In the genomic region with DNA sequence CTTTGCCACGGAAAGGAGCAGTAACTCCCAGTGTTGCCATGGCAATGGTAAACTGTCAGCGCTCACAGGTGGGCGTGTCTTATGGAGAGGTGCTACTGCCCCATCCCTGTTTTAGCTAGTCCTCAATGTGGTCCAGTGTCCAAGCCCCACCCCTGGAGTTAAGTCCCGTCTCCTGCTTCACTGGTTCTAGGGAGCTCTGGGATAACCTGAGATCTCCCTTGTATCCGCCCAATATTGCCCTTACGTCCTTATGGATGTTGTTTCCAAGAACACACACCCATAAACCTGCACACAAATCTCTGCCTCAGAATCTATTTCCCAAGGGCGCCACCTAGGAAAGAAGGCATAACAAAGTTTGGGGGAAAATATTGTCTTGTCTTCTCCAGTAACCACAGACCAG, we compare ENCODE assay signal across 9 cellular contexts.
DNase-seq lines count a peak whose midpoint lies in the region; ATAC-seq and TF ChIP-seq lines count a peak whose summit lies in the region.
"Had no signal": no experiment of that assay in that cellular context is flagged by ENCODE, and none has a peak within 500 bp of the region (broad histone marks: within the 10 kb centered on the region; RNA-seq: fewer than 3 reads in every experiment).

No MANE protein-coding gene starts in this region.

- whole genome bisulfite sequencing in mammary epithelial cell (ENCODE audit: low coverage, missing lambda C conversion rate) = 87% methylated on average over 7 of the region's 7 CpGs

- no peak for TF ChIP-seq CTCF in MCF 10A (IDR thresholded peaks at IDR 0.05; ENCODE audit: unreplicated experiment)
- no peak for TF ChIP-seq CTCF in breast epithelium (IDR thresholded peaks at IDR 0.05)
- peak; percentile 4 to 37 for TF ChIP-seq CTCF in mammary epithelial cell (conservative IDR thresholded peaks at IDR 0.05 in 1 of 2, IDR thresholded peaks at IDR 0.05 in 1 of 2; ENCODE audit: extremely low read depth in 1 of 2, insufficient read depth in 1 of 2, low read depth in 1 of 2, low read length in 2 of 2)

- H3K4me1 ChIP-seq in breast epithelium (no peaks in the 10 kb centered on the region), mammary epithelial cell (ENCODE audit: insufficient read depth, low read length) (no peaks in the 10 kb centered on the region)

- no peak for TF ChIP-seq POLR2A in breast epithelium (IDR thresholded peaks at IDR 0.05)

- no peaks in the 10 kb centered on the region for H3K36me3 Mint-ChIP-seq in MCF 10A (ENCODE audit: insufficient read depth, unreplicated experiment)

- H3K36me3 ChIP-seq in breast epithelium (no peaks in the 10 kb centered on the region), mammary epithelial cell (ENCODE audit: insufficient read depth, low read length) (no peaks in the 10 kb centered on the region)

- BruUV-seq in MCF 10A (replicated peaks; lab: Mats Ljungman, UMichigan) (no TSS peak), mammary epithelial cell (replicated peaks; lab: Mats Ljungman, UMichigan) (no TSS peak)

- no peak overlapping the region for H2AFZ ChIP-seq in mammary epithelial cell (ENCODE audit: low read depth, low read length)

- no peak overlapping the region for H3K9ac ChIP-seq in mammary epithelial cell (ENCODE audit: insufficient read depth, low read length)

- no peaks in the 10 kb centered on the region for H3K79me2 ChIP-seq in mammary epithelial cell (ENCODE audit: insufficient read depth, low read length)

- no peaks in the 10 kb centered on the region for H4K20me1 ChIP-seq in mammary epithelial cell (ENCODE audit: insufficient read depth, low read length)

- dilution Hi-C loops in mammary epithelial cell (cut with HindIII; ENCODE audit: low sequenced_read_pairs) = no loop called here

- ATAC-seq in stimulated activated naive CD8-positive, alpha-beta T cell treated with anti-CD3 and anti-CD28 coated beads, Interleukin-15, amount 100 ng/mL, for 72 hours = no peak
- no peak for ATAC-seq in GM19395 (IDR thresholded peaks at IDR 0.05; ENCODE audit: unreplicated experiment)

- peaks cover 34% of the 10 kb centered on the region for H3K27me3 Mint-ChIP-seq in MCF 10A (ENCODE audit: insufficient read depth, unreplicated experiment)
- no peaks in the 10 kb centered on the region for H3K27me3 Mint-ChIP-seq in stimulated activated naive CD8-positive, alpha-beta T cell treated with anti-CD3 and anti-CD28 coated beads, Interleukin-15, amount 100 ng/mL, for 72 hours

- no peak overlapping the region for H3K4me3 ChIP-seq in breast epithelium
- no peak overlapping the region for H3K4me3 ChIP-seq in mammary epithelial cell (replicated peaks in 1 of 3; ENCODE audit: insufficient read depth in 1 of 3, low read depth in 2 of 3, low read length in 3 of 3)

- H3K27ac ChIP-seq in breast epithelium (no peak overlapping the region), mammary epithelial cell (ENCODE audit: insufficient read depth, low read depth, low read length) (no peak overlapping the region)

- no peaks in the 10 kb centered on the region for H3K27me3 ChIP-seq in breast epithelium
- no peaks in the 10 kb centered on the region for H3K27me3 ChIP-seq in mammary epithelial cell (ENCODE audit: insufficient read depth, low read length)

- H3K27ac Mint-ChIP-seq in MCF 10A (ENCODE audit: low read depth, unreplicated experiment) = no peak overlapping the region
- H3K27ac Mint-ChIP-seq in stimulated activated naive CD8-positive, alpha-beta T cell treated with anti-CD3 and anti-CD28 coated beads, Interleukin-15, amount 100 ng/mL, for 72 hours = peak overlapping the region in 1 of 2 donors; percentile 40

- H3K4me3 Mint-ChIP-seq in MCF 10A (ENCODE audit: unreplicated experiment) = no peak overlapping the region
- peak overlapping the region; percentile 24 to 68 for H3K4me3 Mint-ChIP-seq in stimulated activated naive CD8-positive, alpha-beta T cell treated with anti-CD3 and anti-CD28 coated beads, Interleukin-15, amount 100 ng/mL, for 72 hours

- intact Hi-C loops in MCF 10A (cut with micrococcal nuclease) = no loop called here
- intact Hi-C loops in breast epithelium (cut with DNase I; ENCODE audit: low total_unique reads) = no loop called here
- intact Hi-C loops in mammary epithelial cell (cut with micrococcal nuclease) = no loop called here

- peaks cover 8% of the 10 kb centered on the region for H3K4me1 Mint-ChIP-seq in MCF 10A (ENCODE audit: insufficient read depth, unreplicated experiment)
- peaks cover 46% of the 10 kb centered on the region for H3K4me1 Mint-ChIP-seq in stimulated activated naive CD8-positive, alpha-beta T cell treated with anti-CD3 and anti-CD28 coated beads, Interleukin-15, amount 100 ng/mL, for 72 hours

- H3K9me3 Mint-ChIP-seq in MCF 10A (ENCODE audit: unreplicated experiment) = no peaks in the 10 kb centered on the region
- H3K9me3 Mint-ChIP-seq in stimulated activated naive CD8-positive, alpha-beta T cell treated with anti-CD3 and anti-CD28 coated beads, Interleukin-15, amount 100 ng/mL, for 72 hours = no peaks in the 10 kb centered on the region

- DNase-seq in MCF 10A (ENCODE audit: unreplicated experiment) (peak; percentile 42), breast epithelium (ENCODE audit: low spot score in 2 of 2) (no peak), KBM-7 (peak; percentile 49), mammary epithelial cell (no peak), cerebellum (ENCODE audit: low spot score) (no peak)
- no peak for DNase-seq in stimulated activated naive CD8-positive, alpha-beta T cell treated with anti-CD3 and anti-CD28 coated beads, Interleukin-15, amount 100 ng/mL, for 72 hours
- DNase-seq in stimulated activated CD4-positive, alpha-beta T cell treated with anti-CD3 and anti-CD28 coated beads, Interleukin-4, amount 100 ng/mL, for 24 hours = no peak
- DNase-seq: NCI-H526 treated with DMSO at 0.1 percent for 48 hours had no signal

- H3K9me3 ChIP-seq in breast epithelium = no peaks in the 10 kb centered on the region
- H3K9me3 ChIP-seq in mammary epithelial cell (replicated peaks; ENCODE audit: insufficient read depth, low read length) = no peaks in the 10 kb centered on the region

- in situ Hi-C loops in KBM-7 (cut with MboI; ENCODE audit: low pct_unique_long_range_greater_than_20kb, low sequenced_read_pairs) (no loop called here), mammary epithelial cell (cut with MboI; ENCODE audit: low sequenced_read_pairs in 2 of 2) (no loop called here)

- CTCF ChIA-PET in MCF 10A (lab: Yijun Ruan, JAX) = interaction anchor here (0.6 to 1.1 kb wide), 3 partner anchors 30 to 438 kb away, joined by 3 to 4 read pairs (median 4); no protein-coding TSS in a partner anchor
- CTCF ChIA-PET in mammary epithelial cell (lab: Charles Lee; ENCODE audit: low non-redundant PET) = interaction anchor here (0.8 kb wide), 1 partner anchor 694 kb away, joined by 8 read pairs; no protein-coding TSS in a partner anchor

- POLR2A ChIA-PET in MCF 10A (lab: Yijun Ruan, JAX) = interaction anchor here (0.9 kb wide), 1 partner anchor 15 kb away, joined by 3 read pairs; no protein-coding TSS in a partner anchor

- no peak overlapping the region for H3K4me2 ChIP-seq in mammary epithelial cell (ENCODE audit: insufficient read depth, low read depth, low read length)

Comparison
In these comparisons a context has a peak if more than half of its experiments do, and no peak if none do; other contexts are left out.
1. DNase-seq: peak in MCF 10A (single experiment) and KBM-7 (single experiment); none in breast epithelium (0 of 2), mammary epithelial cell (single experiment), stimulated activated naive CD8-positive, alpha-beta T cell treated with anti-CD3 and anti-CD28 coated beads, Interleukin-15, amount 100 ng/mL, for 72 hours (0 of 2), cerebellum (single experiment) and stimulated activated CD4-positive, alpha-beta T cell treated with anti-CD3 and anti-CD28 coated beads, Interleukin-4, amount 100 ng/mL, for 24 hours (single experiment).
2. CTCF ChIP-seq: peak in mammary epithelial cell (2 of 2); none in MCF 10A (single experiment) and breast epithelium (0 of 3).